In genomic region chr4:3291969-3292570, GRCh38 we compare ENCODE assay signal across 8 cellular contexts. TPM values are rescaled to one million over a fixed set of nuclear protein-coding genes. Genes with fewer than 3 reads are reported as not detected.
DNase-seq lines count a peak whose midpoint lies in the region; ATAC-seq and TF ChIP-seq lines count a peak whose summit lies in the region.

No MANE protein-coding gene starts in this region.

- H3K4me1 ChIP-seq in ovary (ENCODE audit: insufficient read depth) = peaks cover 5% of the 10 kb centered on the region

- peak overlapping the region; percentile 71 for H3K4me3 ChIP-seq in HFF-Myc (replicated peaks; ENCODE audit: low read depth, low read length)
- H3K4me3 ChIP-seq in ovary = peak overlapping the region; percentile 99

- intact Hi-C loops in Right ventricle myocardium superior (cut with DNase I) = no loop called here
- intact Hi-C loops in ovary (cut with DNase I) = loop anchor here in 1 of 4 donors (2.0 kb wide), 1 partner anchor 29 kb away; no protein-coding TSS in a partner anchor

- 1% methylated on average over 60 of the region's 60 CpGs for whole genome bisulfite sequencing in ovary, 3 donors

- H3K4me1 Mint-ChIP-seq in activated naive CD8-positive, alpha-beta T cell treated with anti-CD3 and anti-CD28 coated beads for 36 hours = peaks cover 6% of the 10 kb centered on the region

- no peaks in the 10 kb centered on the region for H3K9me3 ChIP-seq in ovary

- no peaks in the 10 kb centered on the region for H3K27me3 ChIP-seq in ovary

- peak; percentile 51 to 54 for DNase-seq in NCI-H524 (lab: John Stamatoyannopoulos, UW)
- DNase-seq in NCI-H524 treated with DMSO at 0.1 percent for 48 hours (lab: John Stamatoyannopoulos, UW) = no peak
- no peak for DNase-seq in HFF-Myc (ENCODE audit: extremely low read depth, low read depth)
- peak; percentile 15 for DNase-seq in NCI-H1105 (lab: John Stamatoyannopoulos, UW)
- DNase-seq in activated naive CD8-positive, alpha-beta T cell treated with anti-CD3 and anti-CD28 coated beads for 36 hours = peak; percentile 31
- DNase-seq in Right ventricle myocardium superior = peak; percentile 83
- DNase-seq in ovary = peak; percentile 57 to 76 (median 71)

- H3K4me3 Mint-ChIP-seq in activated naive CD8-positive, alpha-beta T cell treated with anti-CD3 and anti-CD28 coated beads for 36 hours = peak overlapping the region; percentile 91

- no peak overlapping the region for H3K27ac Mint-ChIP-seq in activated naive CD8-positive, alpha-beta T cell treated with anti-CD3 and anti-CD28 coated beads for 36 hours

- H3K27ac ChIP-seq in ovary = peak overlapping the region; percentile 50 to 95

- TF ChIP-seq CTCF in HFF-Myc (IDR thresholded peaks at IDR 0.05; ENCODE audit: low read depth, low read length, missing control alignments) (no peak), ovary (IDR thresholded peaks at IDR 0.05) (no peak)

- H3K36me3 Mint-ChIP-seq in activated naive CD8-positive, alpha-beta T cell treated with anti-CD3 and anti-CD28 coated beads for 36 hours = no peaks in the 10 kb centered on the region

- TF ChIP-seq POLR2A in ovary (IDR thresholded peaks at IDR 0.05) = no peak

- peaks cover 48% of the 10 kb centered on the region for H3K27me3 Mint-ChIP-seq in activated naive CD8-positive, alpha-beta T cell treated with anti-CD3 and anti-CD28 coated beads for 36 hours

- H3K36me3 ChIP-seq in ovary = no peaks in the 10 kb centered on the region

- peak; percentile 82 for ATAC-seq in Right ventricle myocardium superior (ENCODE audit: poor library complexity)
- ATAC-seq in GM18870 (IDR thresholded peaks at IDR 0.05; ENCODE audit: unreplicated experiment) = no peak

- peaks cover 1% of the 10 kb centered on the region for H3K9me3 Mint-ChIP-seq in activated naive CD8-positive, alpha-beta T cell treated with anti-CD3 and anti-CD28 coated beads for 36 hours

- TF ChIP-seq EP300 in ovary (IDR thresholded peaks at IDR 0.05) = no peak

RNA-seq across cellular contexts. Expression of gene RGS12, which starts 0.8 kb away (rescaled TPM):
- total RNA-seq in activated naive CD8-positive, alpha-beta T cell treated with anti-CD3 and anti-CD28 coated beads for 36 hours = 1 to 10 TPM; 1.7 to 2.9 TPM
- total RNA-seq in Right ventricle myocardium superior (15.8 TPM), ovary (10 to 100 TPM; 15.3 to 50.7 (median 42.1) TPM)
- polyA plus RNA-seq in ovary = 10 to 100 TPM; 11.4 to 29.0 TPM

RNA-seq across cellular contexts. Expression of gene MSANTD1, which starts 43.1 kb away (rescaled TPM):
- total RNA-seq in activated naive CD8-positive, alpha-beta T cell treated with anti-CD3 and anti-CD28 coated beads for 36 hours = under 1 TPM; 0.24 to 0.37 TPM
- total RNA-seq in Right ventricle myocardium superior (0.54 TPM), ovary (1 to 10 TPM in 3 of 7 donors, under 1 TPM in 4; 0.61 to 1.4 (median 0.98) TPM)
- polyA plus RNA-seq in ovary = under 1 TPM; 0.15 to 0.24 TPM

Comparison
In these comparisons a context has a peak if more than half of its experiments do, and no peak if none do; other contexts are left out.
1. DNase-seq: peak in NCI-H524 (2 of 2), NCI-H1105 (single experiment), activated naive CD8-positive, alpha-beta T cell treated with anti-CD3 and anti-CD28 coated beads for 36 hours (single experiment), Right ventricle myocardium superior (single experiment) and ovary (5 of 5); none in NCI-H524 treated with DMSO at 0.1 percent for 48 hours (single experiment) and HFF-Myc (single experiment).